ENCODE assay signal across 20 cellular contexts in the genomic region with DNA sequence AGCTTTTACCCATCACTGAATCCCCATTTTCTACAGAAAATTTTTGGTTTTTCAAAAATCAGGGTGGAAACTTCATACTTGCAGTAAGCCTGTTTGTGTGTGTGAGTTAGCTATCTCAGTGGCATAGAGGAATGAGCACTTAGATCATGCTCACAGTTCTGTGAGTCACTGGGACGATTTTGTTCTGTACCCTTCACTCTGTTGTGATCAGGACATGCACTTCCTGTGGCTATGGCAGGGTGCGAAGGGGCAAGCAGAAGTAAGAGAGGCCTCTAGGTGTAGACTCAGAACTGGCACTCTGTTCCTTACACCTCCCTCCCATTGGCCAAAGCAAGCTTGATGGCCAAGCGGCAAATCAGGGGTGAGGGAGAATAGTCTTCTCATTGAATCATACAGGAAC. TPM values are rescaled to one million over a fixed set of nuclear protein-coding genes. Genes with fewer than 3 reads are reported as not detected.
DNase-seq lines count a peak whose midpoint lies in the region; ATAC-seq and TF ChIP-seq lines count a peak whose summit lies in the region.
"Had no signal": no experiment of that assay in that cellular context is flagged by ENCODE, and none has a peak within 500 bp of the region (broad histone marks: within the 10 kb centered on the region; RNA-seq: fewer than 3 reads in every experiment).

No MANE protein-coding gene starts in this region.

- CTCF ChIA-PET in activated CD8-positive, alpha-beta memory T cell treated with anti-CD3 and anti-CD28 coated beads, Interleukin-2, amount 10 ng/mL, durations not matched to agents 7 days and 5 days (lab: Charles Lee) = interaction anchor here (1.1 kb wide), 1 partner anchor 10 kb away, joined by 3 read pairs; no protein-coding TSS in a partner anchor

- no peaks in the 10 kb centered on the region for H3K9me3 ChIP-seq in MG63
- H3K9me3 ChIP-seq: heart left ventricle, sigmoid colon had no signal

- no peak overlapping the region for H3K4me3 ChIP-seq in fibroblast of mammary gland (ENCODE audit: control insufficient read depth, low read depth, low read length)
- no peak overlapping the region for H3K4me3 ChIP-seq in MG63
- H3K4me3 ChIP-seq: heart left ventricle, lung, sigmoid colon had no signal

- H3K27me3 ChIP-seq in MG63 = no peaks in the 10 kb centered on the region
- H3K27me3 ChIP-seq: heart left ventricle, sigmoid colon had no signal

- H3K36me3 Mint-ChIP-seq in activated CD8-positive, alpha-beta memory T cell treated with anti-CD3 and anti-CD28 coated beads, Interleukin-2, amount 10 ng/mL, durations not matched to agents 7 days and 5 days = peaks cover 40% of the 10 kb centered on the region
- H3K36me3 Mint-ChIP-seq in activated T-helper 1 cell treated with anti-CD3 and anti-CD28 coated beads, Interleukin-12 subunit alpha, Interleukin-12 subunit beta, Interleukin-2, Interleukin-4 antibody, amounts not matched to agents 30 ng/mL and 10 ng/mL and 1 ng/mL, durations not matched to agents 14 hours and 24 hours and 36 hours (ENCODE audit: low read depth) = peaks cover 36% of the 10 kb centered on the region
- peaks cover 99% of the 10 kb centered on the region for H3K36me3 Mint-ChIP-seq in stimulated activated effector memory CD8-positive, alpha-beta T cell treated with anti-CD3 and anti-CD28 coated beads, Interleukin-12 subunit alpha, Interleukin-12 subunit beta, amount 100 ng/mL, for 72 hours

- no peak overlapping the region for H3K4me3 Mint-ChIP-seq in activated CD8-positive, alpha-beta memory T cell treated with anti-CD3 and anti-CD28 coated beads, Interleukin-2, amount 10 ng/mL, durations not matched to agents 7 days and 5 days
- H3K4me3 Mint-ChIP-seq in activated T-helper 1 cell treated with anti-CD3 and anti-CD28 coated beads, Interleukin-12 subunit alpha, Interleukin-12 subunit beta, Interleukin-2, Interleukin-4 antibody, amounts not matched to agents 30 ng/mL and 10 ng/mL and 1 ng/mL, durations not matched to agents 14 hours and 24 hours and 36 hours = no peak overlapping the region
- no peak overlapping the region for H3K4me3 Mint-ChIP-seq in stimulated activated effector memory CD8-positive, alpha-beta T cell treated with anti-CD3 and anti-CD28 coated beads, Interleukin-12 subunit alpha, Interleukin-12 subunit beta, amount 100 ng/mL, for 72 hours
- H3K4me3 Mint-ChIP-seq: activated CD4-positive, alpha-beta T cell treated with anti-CD3 and anti-CD28 coated beads, Interleukin-2, amount 10 ng/mL, durations not matched to agents 7 days and 5 days; effector memory CD8-positive, alpha-beta T cell; T-cell had no signal

- TF ChIP-seq CTCF in fibroblast of mammary gland (conservative IDR thresholded peaks at IDR 0.05; ENCODE audit: control insufficient read depth, insufficient read depth, low read depth, low read length) = no peak

- H3K9me3 Mint-ChIP-seq in activated CD8-positive, alpha-beta memory T cell treated with anti-CD3 and anti-CD28 coated beads, Interleukin-2, amount 10 ng/mL, durations not matched to agents 7 days and 5 days (ENCODE audit: low read depth) = no peaks in the 10 kb centered on the region
- H3K9me3 Mint-ChIP-seq in activated T-helper 1 cell treated with anti-CD3 and anti-CD28 coated beads, Interleukin-12 subunit alpha, Interleukin-12 subunit beta, Interleukin-2, Interleukin-4 antibody, amounts not matched to agents 30 ng/mL and 10 ng/mL and 1 ng/mL, durations not matched to agents 14 hours and 24 hours and 36 hours = no peaks in the 10 kb centered on the region
- no peaks in the 10 kb centered on the region for H3K9me3 Mint-ChIP-seq in stimulated activated effector memory CD8-positive, alpha-beta T cell treated with anti-CD3 and anti-CD28 coated beads, Interleukin-12 subunit alpha, Interleukin-12 subunit beta, amount 100 ng/mL, for 72 hours
- H3K9me3 Mint-ChIP-seq: activated CD4-positive, alpha-beta T cell treated with anti-CD3 and anti-CD28 coated beads, Interleukin-2, amount 10 ng/mL, durations not matched to agents 7 days and 5 days; effector memory CD8-positive, alpha-beta T cell; T-cell had no signal

- H3K36me3 ChIP-seq in MG63 = peaks cover 44% of the 10 kb centered on the region

- no peak for DNase-seq in activated CD8-positive, alpha-beta memory T cell treated with anti-CD3 and anti-CD28 coated beads, Interleukin-2, amount 10 ng/mL, durations not matched to agents 7 days and 5 days
- no peak for DNase-seq in activated CD8-positive, alpha-beta memory T cell treated with anti-CD3 and anti-CD28 coated beads, Interleukin-2, amount 50 U/mL, for 4 hours
- DNase-seq in activated T-helper 1 cell treated with anti-CD3 and anti-CD28 coated beads, Interleukin-12 subunit alpha, Interleukin-12 subunit beta, Interleukin-2, Interleukin-4 antibody, amounts not matched to agents 30 ng/mL and 10 ng/mL and 1 ng/mL, durations not matched to agents 14 hours and 24 hours and 36 hours (ENCODE audit: low spot score) = no peak
- DNase-seq in fibroblast of mammary gland (ENCODE audit: low read depth) (peak; percentile 42), NCI-H2227 treated with DMSO at 0.1 percent for 48 hours (lab: John Stamatoyannopoulos, UW) (no peak), AG08395 (ENCODE audit: low spot score) (no peak), MG63 (no peak)
- no peak for DNase-seq in stimulated activated effector memory CD8-positive, alpha-beta T cell treated with anti-CD3 and anti-CD28 coated beads, Interleukin-12 subunit alpha, Interleukin-12 subunit beta, amount 100 ng/mL, for 72 hours (ENCODE audit: low spot score in 2 of 2)
- DNase-seq: activated CD4-positive, alpha-beta T cell treated with anti-CD3 and anti-CD28 coated beads, Interleukin-2, amount 10 ng/mL, durations not matched to agents 7 days and 5 days; activated T-cell treated with anti-CD3 and anti-CD28 coated beads, Interleukin-2, amount 50 U/mL, for 48 hours; effector memory CD8-positive, alpha-beta T cell; GDM1; heart left ventricle; Kasumi-1; NCI-H1105 treated with DMSO at 0.1 percent for 48 hours; NCI-H524 treated with DMSO at 0.1 percent for 48 hours; Right ventricle myocardium superior; sigmoid colon; T-cell had no signal

- peaks cover 24% of the 10 kb centered on the region for H3K4me1 Mint-ChIP-seq in activated CD8-positive, alpha-beta memory T cell treated with anti-CD3 and anti-CD28 coated beads, Interleukin-2, amount 10 ng/mL, durations not matched to agents 7 days and 5 days
- peaks cover 21% of the 10 kb centered on the region for H3K4me1 Mint-ChIP-seq in activated T-helper 1 cell treated with anti-CD3 and anti-CD28 coated beads, Interleukin-12 subunit alpha, Interleukin-12 subunit beta, Interleukin-2, Interleukin-4 antibody, amounts not matched to agents 30 ng/mL and 10 ng/mL and 1 ng/mL, durations not matched to agents 14 hours and 24 hours and 36 hours (ENCODE audit: low read depth)
- peaks cover 18% of the 10 kb centered on the region for H3K4me1 Mint-ChIP-seq in stimulated activated effector memory CD8-positive, alpha-beta T cell treated with anti-CD3 and anti-CD28 coated beads, Interleukin-12 subunit alpha, Interleukin-12 subunit beta, amount 100 ng/mL, for 72 hours

- peak; percentile 33 for ATAC-seq in activated CD8-positive, alpha-beta memory T cell treated with anti-CD3 and anti-CD28 coated beads, Interleukin-2, amount 10 ng/mL, durations not matched to agents 7 days and 5 days
- ATAC-seq in stimulated activated effector memory CD8-positive, alpha-beta T cell treated with anti-CD3 and anti-CD28 coated beads, Interleukin-12 subunit alpha, Interleukin-12 subunit beta, amount 100 ng/mL, for 72 hours = peak; percentile 90
- ATAC-seq: effector memory CD8-positive, alpha-beta T cell; T-cell had no signal

- no peak overlapping the region for H3K27ac Mint-ChIP-seq in activated CD8-positive, alpha-beta memory T cell treated with anti-CD3 and anti-CD28 coated beads, Interleukin-2, amount 10 ng/mL, durations not matched to agents 7 days and 5 days
- peak overlapping the region; percentile 48 for H3K27ac Mint-ChIP-seq in activated T-helper 1 cell treated with anti-CD3 and anti-CD28 coated beads, Interleukin-12 subunit alpha, Interleukin-12 subunit beta, Interleukin-2, Interleukin-4 antibody, amounts not matched to agents 30 ng/mL and 10 ng/mL and 1 ng/mL, durations not matched to agents 14 hours and 24 hours and 36 hours
- H3K27ac Mint-ChIP-seq in stimulated activated effector memory CD8-positive, alpha-beta T cell treated with anti-CD3 and anti-CD28 coated beads, Interleukin-12 subunit alpha, Interleukin-12 subunit beta, amount 100 ng/mL, for 72 hours = no peak overlapping the region

- no peaks in the 10 kb centered on the region for H3K27me3 Mint-ChIP-seq in activated CD8-positive, alpha-beta memory T cell treated with anti-CD3 and anti-CD28 coated beads, Interleukin-2, amount 10 ng/mL, durations not matched to agents 7 days and 5 days
- no peaks in the 10 kb centered on the region for H3K27me3 Mint-ChIP-seq in activated T-helper 1 cell treated with anti-CD3 and anti-CD28 coated beads, Interleukin-12 subunit alpha, Interleukin-12 subunit beta, Interleukin-2, Interleukin-4 antibody, amounts not matched to agents 30 ng/mL and 10 ng/mL and 1 ng/mL, durations not matched to agents 14 hours and 24 hours and 36 hours (ENCODE audit: insufficient read depth)
- H3K27me3 Mint-ChIP-seq: activated CD4-positive, alpha-beta T cell treated with anti-CD3 and anti-CD28 coated beads, Interleukin-2, amount 10 ng/mL, durations not matched to agents 7 days and 5 days; effector memory CD8-positive, alpha-beta T cell; T-cell had no signal

- intact Hi-C loops in activated T-helper 1 cell treated with anti-CD3 and anti-CD28 coated beads, Interleukin-12 subunit alpha, Interleukin-12 subunit beta, Interleukin-2, Interleukin-4 antibody, amounts not matched to agents 30 ng/mL and 10 ng/mL and 1 ng/mL, durations not matched to agents 14 hours and 24 hours and 36 hours (cut with micrococcal nuclease) = no loop called here

RNA-seq across cellular contexts. Expression of a gene that starts 11.6 kb away (rescaled TPM):
- total RNA-seq in activated CD8-positive, alpha-beta memory T cell treated with anti-CD3 and anti-CD28 coated beads, Interleukin-2, amount 10 ng/mL, durations not matched to agents 7 days and 5 days = 10 to 100 TPM; 53.9 to 72.2 TPM
- 71.2 and 76.2 TPM in 2 replicates for total RNA-seq in activated T-helper 1 cell treated with anti-CD3 and anti-CD28 coated beads, Interleukin-12 subunit alpha, Interleukin-12 subunit beta, Interleukin-2, Interleukin-4 antibody, amounts not matched to agents 30 ng/mL and 10 ng/mL and 1 ng/mL, durations not matched to agents 14 hours and 24 hours and 36 hours
- total RNA-seq in MG63 (2014; rRNA removed; shearing (Covaris generic); ENCODE audit: low replicate concordance) = 105 and 133 TPM in 2 replicates
